In the genomic region with DNA sequence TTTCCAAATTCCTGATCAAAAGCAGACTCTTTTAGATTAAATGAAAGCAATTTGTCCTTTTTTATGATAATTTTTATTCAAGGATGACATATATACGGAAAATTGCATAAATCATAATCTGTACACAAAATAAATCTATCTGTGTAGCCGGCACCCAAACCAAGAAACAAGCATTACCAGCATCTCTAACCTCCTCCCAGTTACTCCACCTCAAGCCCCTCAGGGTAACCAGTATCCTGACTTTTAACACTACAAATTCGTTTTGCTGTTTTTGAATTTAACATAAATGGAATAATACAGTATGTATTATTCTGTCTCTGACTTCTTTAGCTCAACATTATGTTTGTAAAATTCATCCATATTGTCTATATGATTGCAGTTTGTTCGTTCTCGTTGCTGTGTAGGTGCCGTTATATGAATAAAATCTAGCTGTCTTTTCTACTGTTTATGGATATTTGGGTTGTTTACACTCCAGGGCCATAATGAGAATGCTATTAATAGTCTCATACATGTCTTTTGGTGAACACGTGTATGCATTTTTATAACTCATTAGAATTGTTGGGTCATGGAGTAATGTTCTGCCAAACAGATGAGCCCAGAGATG, we compare ENCODE assay signal across 23 cellular contexts. TPM values are rescaled to one million over a fixed set of nuclear protein-coding genes. Genes with fewer than 3 reads are reported as not detected.
DNase-seq lines count a peak whose midpoint lies in the region; ATAC-seq, FAIRE-seq and TF ChIP-seq lines count a peak whose summit lies in the region.
"Had no signal": no experiment of that assay in that cellular context is flagged by ENCODE, and none has a peak within 500 bp of the region (broad histone marks: within the 10 kb centered on the region; RNA-seq: fewer than 3 reads in every experiment).

No MANE protein-coding gene starts in this region.

- DNase-seq in A549 (ENCODE audit: low read depth in 1 of 2, low spot score in 1 of 2): no peak
- DNase-seq in CD14-positive monocyte (ENCODE audit: low spot score): no peak
- no peak for DNase-seq in naive thymus-derived CD8-positive, alpha-beta T cell
- DNase-seq in prostate gland (ENCODE audit: low spot score): no peak
- no peak for DNase-seq in GF-D8 (lab: John Stamatoyannopoulos, UW)
- DNase-seq in ascending aorta (ENCODE audit: low spot score in 2 of 2): no peak
- DNase-seq: MV-4-11; NCI-H1105 treated with DMSO at 0.1 percent for 48 hours; NCI-H2029 treated with DMSO at 0.1 percent for 48 hours; NCI-H226; NCI-H510A treated with DMSO at 0.1 percent for 48 hours; NCI-H748 treated with DMSO at 0.1 percent for 48 hours; NK-92 treated with Interleukin-12 subunit alpha and Interleukin-12 subunit beta, amount 100 ng/mL, for 24 hours; SHP77 treated with DMSO at 0.1 percent for 48 hours had no signal

- no peak for TF ChIP-seq EP300 in A549 (IDR thresholded peaks at IDR 0.05)

- 22% methylated on average over 7 of the region's 7 CpGs for WGBS in A549 (ENCODE audit: missing lambda C conversion rate)
- WGBS in prostate gland: 61% methylated on average over 7 of the region's 7 CpGs

- CTCF ChIA-PET in A549 (lab: Yijun Ruan, JAX): interaction anchor here (0.9 to 5.1 kb wide), 3 partner anchors 12 to 174 kb away, joined by 3 to 45 read pairs (median 17); no protein-coding TSS in a partner anchor

- ATAC-seq in A549 (no peak), HG02623 (IDR thresholded peaks at IDR 0.05; ENCODE audit: unreplicated experiment) (no peak)
- no peak for ATAC-seq in naive thymus-derived CD8-positive, alpha-beta T cell

- intact Hi-C loops in CD14-positive monocyte (cut with micrococcal nuclease) (no loop called here), prostate gland (cut with DNase I) (no loop called here), ascending aorta (cut with DNase I) (no loop called here)

- no peaks in the 10 kb centered on the region for H3K9me3 ChIP-seq in A549
- no peaks in the 10 kb centered on the region for H3K9me3 ChIP-seq in prostate gland
- no peaks in the 10 kb centered on the region for H3K9me3 ChIP-seq in ascending aorta

- H3K36me3 Mint-ChIP-seq in CD14-positive monocyte: no peaks in the 10 kb centered on the region
- H3K36me3 Mint-ChIP-seq in brain: no peaks in the 10 kb centered on the region
- H3K36me3 Mint-ChIP-seq in naive thymus-derived CD8-positive, alpha-beta T cell: no peaks in the 10 kb centered on the region

- H3K27me3 Mint-ChIP-seq in CD14-positive monocyte (ENCODE audit: low read depth in 3 of 3): peaks cover 37 to 45% (median 44%) of the 10 kb centered on the region in 3 donors
- peaks cover 62% of the 10 kb centered on the region for H3K27me3 Mint-ChIP-seq in brain
- H3K27me3 Mint-ChIP-seq in naive thymus-derived CD8-positive, alpha-beta T cell: peaks cover 35 to 70% (median 66%) of the 10 kb centered on the region in 5 donors

- peaks cover 17% of the 10 kb centered on the region for H3K4me1 Mint-ChIP-seq in CD14-positive monocyte
- H3K4me1 Mint-ChIP-seq in brain: peaks cover 12% of the 10 kb centered on the region
- peaks cover 11 to 20% (median 14%) of the 10 kb centered on the region in 4 donors for H3K4me1 Mint-ChIP-seq in naive thymus-derived CD8-positive, alpha-beta T cell

- TF ChIP-seq RAD21 in A549 (conservative IDR thresholded peaks at IDR 0.05 in 1 of 2, IDR thresholded peaks at IDR 0.05 in 1 of 2): no peak

- POLR2A ChIA-PET in A549 (lab: Yijun Ruan, JAX): no interaction called here
- POLR2A ChIA-PET in naive thymus-derived CD8-positive, alpha-beta T cell (lab: Charles Lee): no interaction called here

- no peak for FAIRE-seq in A549 (lab: Jason Lieb, UNC)
- FAIRE-seq: A204.1, D721Med, HTR-8/SVneo had no signal

- peak overlapping the region in 4 of 7 donors; percentile 87 to 93 (median 90) for H3K27ac Mint-ChIP-seq in CD14-positive monocyte
- no peak overlapping the region for H3K27ac Mint-ChIP-seq in brain
- H3K27ac Mint-ChIP-seq in naive thymus-derived CD8-positive, alpha-beta T cell: peak overlapping the region in 6 of 10 donors; percentile 4 to 97 (median 84)

- peaks cover 11% of the 10 kb centered on the region; the same call in 2 of the 3 replicates for H3K4me1 ChIP-seq in A549
- no peaks in the 10 kb centered on the region for H3K4me1 ChIP-seq in prostate gland (replicated peaks)
- no peaks in the 10 kb centered on the region for H3K4me1 ChIP-seq in ascending aorta

- TF ChIP-seq CTCF in A549 (IDR thresholded peaks at IDR 0.05) (no peak), CD14-positive monocyte (IDR thresholded peaks at IDR 0.05) (no peak), brain (conservative IDR thresholded peaks at IDR 0.05) (no peak), prostate gland (IDR thresholded peaks at IDR 0.05) (no peak), ascending aorta (IDR thresholded peaks at IDR 0.05) (no peak)

- H3K36me3 ChIP-seq in prostate gland (no peaks in the 10 kb centered on the region), ascending aorta (no peaks in the 10 kb centered on the region)

- H3K4me3 Mint-ChIP-seq in CD14-positive monocyte (peak overlapping the region in 1 of 2 donors; percentile 95), brain (peak overlapping the region; percentile 85 to 91 (median 89))
- H3K4me3 Mint-ChIP-seq in naive thymus-derived CD8-positive, alpha-beta T cell: peak overlapping the region in 6 of 10 donors; percentile 19 to 76 (median 51)

- H3K4me3 ChIP-seq in A549 (no peak overlapping the region), prostate gland (no peak overlapping the region), ascending aorta (no peak overlapping the region)
- H3K4me3 ChIP-seq: SK-N-MC had no signal

- H3K27ac ChIP-seq in A549 (no peak overlapping the region), prostate gland (no peak overlapping the region), ascending aorta (no peak overlapping the region)
- H3K27ac ChIP-seq: RWPE1, SK-N-MC had no signal

- H3K9me3 Mint-ChIP-seq in CD14-positive monocyte: peaks cover 0 to 5% (median 2%) of the 10 kb centered on the region in 7 donors
- peaks cover 0 to 4% (median 0%) of the 10 kb centered on the region in 5 experiments for H3K9me3 Mint-ChIP-seq in brain
- no peaks in the 10 kb centered on the region for H3K9me3 Mint-ChIP-seq in naive thymus-derived CD8-positive, alpha-beta T cell

- H3K4me2 ChIP-seq in A549: no peak overlapping the region

- no peaks in the 10 kb centered on the region for H3K27me3 ChIP-seq in prostate gland (replicated peaks; ENCODE audit: insufficient read depth)
- no peaks in the 10 kb centered on the region for H3K27me3 ChIP-seq in ascending aorta

- no peak for TF ChIP-seq POLR2A in A549 (IDR thresholded peaks at IDR 0.05; ENCODE audit: low read length)
- TF ChIP-seq POLR2A in prostate gland (IDR thresholded peaks at IDR 0.05): no peak

TF ChIP-seq in A549, 52 proteins besides CTCF, POLR2A, EP300 and RAD21:
- TF ChIP-seq KDM1A (IDR thresholded peaks at IDR 0.05; ENCODE audit: low read depth): no peak
- peak; percentile 99 for TF ChIP-seq RNF2 (IDR thresholded peaks at IDR 0.05; ENCODE audit: borderline replicate concordance, low read depth)
- TF ChIP-seq, protein P1, sequence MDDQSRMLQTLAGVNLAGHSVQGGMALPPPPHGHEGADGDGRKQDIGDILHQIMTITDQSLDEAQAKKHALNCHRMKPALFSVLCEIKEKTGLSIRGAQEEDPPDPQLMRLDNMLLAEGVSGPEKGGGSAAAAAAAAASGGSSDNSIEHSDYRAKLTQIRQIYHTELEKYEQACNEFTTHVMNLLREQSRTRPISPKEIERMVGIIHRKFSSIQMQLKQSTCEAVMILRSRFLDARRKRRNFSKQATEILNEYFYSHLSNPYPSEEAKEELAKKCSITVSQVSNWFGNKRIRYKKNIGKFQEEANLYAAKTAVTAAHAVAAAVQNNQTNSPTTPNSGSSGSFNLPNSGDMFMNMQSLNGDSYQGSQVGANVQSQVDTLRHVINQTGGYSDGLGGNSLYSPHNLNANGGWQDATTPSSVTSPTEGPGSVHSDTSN (IDR thresholded peaks at IDR 0.05): no peak
- peak; percentile 96 for TF ChIP-seq CBX8 (IDR thresholded peaks at IDR 0.05)
- no peak for TF ChIP-seq NFE2L2 (conservative IDR thresholded peaks at IDR 0.05; ENCODE audit: low read length)
- peak; percentile 64 for TF ChIP-seq ZFP36 (IDR thresholded peaks at IDR 0.05; ENCODE audit: borderline replicate concordance, partially characterized antibody)
- TF ChIP-seq ZNF302 (CRISPR knock-in tag; IDR thresholded peaks at IDR 0.05): no peak

RNA-seq across cellular contexts. Expression of gene TEKT1, which starts 1.0 kb away (rescaled TPM):
- polyA plus RNA-seq in A549 (2011; rRNA removed) (not detected in 2 replicates), A549 (2017; fragmentation: RNase III; extraction: RNeasy Plus Mini Kit Qiagen cat#74134 plus additional on column Dnase treatment) (not detected in 3 replicates), CD14-positive monocyte (not detected), brain (ENCODE audit: insufficient read depth, low read depth, low replicate concordance) (0.29 TPM)
- polyA plus RNA-seq in A549 (2012; cell fraction: cytosol; rRNA removed): not detected in 2 replicates
- not detected in 2 replicates for polyA plus RNA-seq in A549 (2012; cell fraction: nucleus; rRNA removed)
- polyA minus RNA-seq in A549 (2011; rRNA and poly(A)+ RNA removed): not detected in 2 replicates
- not detected for total RNA-seq in naive thymus-derived CD8-positive, alpha-beta T cell
- polyA plus RNA-seq in naive thymus-derived CD8-positive, alpha-beta T cell: not detected
- total RNA-seq in prostate gland (1 to 10 TPM in 1 of 2 donors, not detected in 1; 1.4 TPM), ascending aorta (not detected)
- total RNA-seq: H4 had no signal
- polyA plus RNA-seq: BJ had no signal

RNA-seq across cellular contexts. Expression of gene FBXO39, which starts 54.5 kb away (rescaled TPM):
- polyA plus RNA-seq in A549 (2011; rRNA removed): not detected in 2 replicates
- polyA plus RNA-seq in A549 (2012; cell fraction: cytosol; rRNA removed): not detected in 2 replicates
- polyA plus RNA-seq in A549 (2012; cell fraction: nucleus; rRNA removed): not detected in 2 replicates
- polyA plus RNA-seq in A549 (2017; fragmentation: RNase III; extraction: RNeasy Plus Mini Kit Qiagen cat#74134 plus additional on column Dnase treatment): not detected in 3 replicates
- not detected in 2 replicates for polyA minus RNA-seq in A549 (2011; rRNA and poly(A)+ RNA removed)
- polyA plus RNA-seq in CD14-positive monocyte: not detected
- not detected for polyA plus RNA-seq in brain (ENCODE audit: insufficient read depth, low read depth, low replicate concordance)
- total RNA-seq in naive thymus-derived CD8-positive, alpha-beta T cell: under 1 TPM in 1 of 2 experiments, not detected in 1; 0.29 TPM
- under 1 TPM in 1 of 3 donors, not detected in 2; 0.15 TPM for polyA plus RNA-seq in naive thymus-derived CD8-positive, alpha-beta T cell
- 1 to 10 TPM; 2.5 to 3.6 TPM for total RNA-seq in prostate gland
- not detected for total RNA-seq in ascending aorta

Comparison
In these comparisons a context has a peak if more than half of its experiments do, and no peak if none do; other contexts are left out.
1. H3K27ac Mint-ChIP-seq: peak in CD14-positive monocyte (4 of 7) and naive thymus-derived CD8-positive, alpha-beta T cell (6 of 10); none in brain (0 of 5).